14 cellular contexts compared by ENCODE assay signal in the genomic region with DNA sequence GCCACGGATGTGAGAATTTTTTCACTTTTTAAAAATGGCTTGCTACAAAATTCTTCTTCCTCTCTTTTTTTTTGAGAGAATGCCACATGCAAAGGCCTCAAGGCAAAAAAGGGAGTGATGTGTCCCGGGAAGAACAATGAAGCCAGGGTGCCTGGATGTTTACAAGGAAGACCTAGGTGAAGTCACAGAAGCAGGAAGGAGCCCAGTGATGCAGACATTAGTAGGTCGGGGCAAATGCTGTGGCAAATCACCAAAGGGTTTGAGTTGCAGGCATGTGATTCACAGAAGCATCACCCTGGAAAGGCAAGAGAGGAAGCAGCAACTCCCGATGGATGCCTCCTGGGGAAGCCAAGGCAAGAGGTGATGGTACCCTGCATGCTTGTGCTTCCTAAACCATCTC.
"Had no signal": no experiment of that assay in that cellular context is flagged by ENCODE, and none has a peak within 500 bp of the region (broad histone marks: within the 10 kb centered on the region; RNA-seq: fewer than 3 reads in every experiment).

No MANE protein-coding gene starts in this region.

- DNase-seq: activated B cell treated with CpG ODN at 0.5 μM for 24 hours; activated CD4-positive, alpha-beta T cell treated with anti-CD3 and anti-CD28 coated beads for 48 hours; activated CD8-positive, alpha-beta T cell treated with anti-CD3 and anti-CD28 coated beads for 36 hours; activated effector memory CD4-positive, alpha-beta T cell treated with anti-CD3 and anti-CD28 coated beads, Interleukin-2, amount 50 U/mL, for 16 hours; activated T-cell treated with anti-CD3 and anti-CD28 coated beads, Interleukin-2, amount 50 U/mL, for 4 hours; adrenal gland; caudate nucleus; mucosa of descending colon; naive thymus-derived CD8-positive, alpha-beta T cell; retina had no signal

- H3K4me3 Mint-ChIP-seq: activated B cell treated with CpG ODN at 0.5 μM for 24 hours; activated CD8-positive, alpha-beta T cell treated with anti-CD3 and anti-CD28 coated beads for 36 hours; activated naive CD4-positive, alpha-beta T cell treated with anti-CD3 and anti-CD28 coated beads, Interleukin-2, amount 50 U/mL, for 24 hours; activated T-cell treated with anti-CD3 and anti-CD28 coated beads, Interleukin-2, amount 50 U/mL, for 4 hours; naive thymus-derived CD8-positive, alpha-beta T cell; stimulated activated effector memory CD8-positive, alpha-beta T cell treated with anti-CD3 and anti-CD28 coated beads, Interleukin-12 subunit alpha, Interleukin-12 subunit beta, amount 100 ng/mL, for 72 hours; T-helper 1 cell treated with Interleukin-12 subunit alpha and Interleukin-12 subunit beta and Interleukin-4 antibody, amounts not matched to agents 30 μg/mL and 1 μg/mL, for 36 hours had no signal

- FAIRE-seq: colon had no signal

- H3K9me3 Mint-ChIP-seq: activated B cell treated with CpG ODN at 0.5 μM for 24 hours; activated CD8-positive, alpha-beta T cell treated with anti-CD3 and anti-CD28 coated beads for 36 hours; activated naive CD4-positive, alpha-beta T cell treated with anti-CD3 and anti-CD28 coated beads, Interleukin-2, amount 50 U/mL, for 24 hours; activated T-cell treated with anti-CD3 and anti-CD28 coated beads, Interleukin-2, amount 50 U/mL, for 4 hours; naive thymus-derived CD8-positive, alpha-beta T cell; stimulated activated effector memory CD8-positive, alpha-beta T cell treated with anti-CD3 and anti-CD28 coated beads, Interleukin-12 subunit alpha, Interleukin-12 subunit beta, amount 100 ng/mL, for 72 hours; T-helper 1 cell treated with Interleukin-12 subunit alpha and Interleukin-12 subunit beta and Interleukin-4 antibody, amounts not matched to agents 30 μg/mL and 1 μg/mL, for 36 hours had no signal

- H3K4me1 ChIP-seq: adrenal gland had no signal

- H3K27ac ChIP-seq: adrenal gland had no signal

- H3K27me3 Mint-ChIP-seq: activated B cell treated with CpG ODN at 0.5 μM for 24 hours; activated CD8-positive, alpha-beta T cell treated with anti-CD3 and anti-CD28 coated beads for 36 hours; activated naive CD4-positive, alpha-beta T cell treated with anti-CD3 and anti-CD28 coated beads, Interleukin-2, amount 50 U/mL, for 24 hours; naive thymus-derived CD8-positive, alpha-beta T cell had no signal

- H3K36me3 ChIP-seq: adrenal gland had no signal

- H3K9me3 ChIP-seq: adrenal gland, mucosa of descending colon had no signal

- H3K4me3 ChIP-seq: adrenal gland, mucosa of descending colon had no signal

- H3K27ac Mint-ChIP-seq: activated B cell treated with CpG ODN at 0.5 μM for 24 hours; activated CD8-positive, alpha-beta T cell treated with anti-CD3 and anti-CD28 coated beads for 36 hours; activated naive CD4-positive, alpha-beta T cell treated with anti-CD3 and anti-CD28 coated beads, Interleukin-2, amount 50 U/mL, for 24 hours; naive thymus-derived CD8-positive, alpha-beta T cell; stimulated activated effector memory CD8-positive, alpha-beta T cell treated with anti-CD3 and anti-CD28 coated beads, Interleukin-12 subunit alpha, Interleukin-12 subunit beta, amount 100 ng/mL, for 72 hours; T-helper 1 cell treated with Interleukin-12 subunit alpha and Interleukin-12 subunit beta and Interleukin-4 antibody, amounts not matched to agents 30 μg/mL and 1 μg/mL, for 36 hours had no signal

- H3K27me3 ChIP-seq: adrenal gland had no signal

- H3K36me3 Mint-ChIP-seq: activated naive CD4-positive, alpha-beta T cell treated with anti-CD3 and anti-CD28 coated beads, Interleukin-2, amount 50 U/mL, for 24 hours; stimulated activated effector memory CD8-positive, alpha-beta T cell treated with anti-CD3 and anti-CD28 coated beads, Interleukin-12 subunit alpha, Interleukin-12 subunit beta, amount 100 ng/mL, for 72 hours had no signal
